In genomic region chr19:40441719-40442253, GRCh38 we compare ENCODE assay signal across 9 cellular contexts. TPM values are rescaled to one million over a fixed set of nuclear protein-coding genes. Genes with fewer than 3 reads are reported as not detected.
DNase-seq lines count a peak whose midpoint lies in the region; ATAC-seq, FAIRE-seq and TF ChIP-seq lines count a peak whose summit lies in the region.
"Had no signal": no experiment of that assay in that cellular context is flagged by ENCODE, and none has a peak within 500 bp of the region (broad histone marks: within the 10 kb centered on the region; RNA-seq: fewer than 3 reads in every experiment).

No MANE protein-coding gene starts in this region.

- peak overlapping the region; percentile 96 for H3K4me3 Mint-ChIP-seq in activated naive CD8-positive, alpha-beta T cell treated with anti-CD3 and anti-CD28 coated beads, Interleukin-2, amount 50 U/mL, for 24 hours

- H3K4me1 Mint-ChIP-seq in activated naive CD8-positive, alpha-beta T cell treated with anti-CD3 and anti-CD28 coated beads, Interleukin-2, amount 50 U/mL, for 24 hours = peaks cover 38% of the 10 kb centered on the region

- H3K4me1 ChIP-seq in A549 (peaks cover 23% of the 10 kb centered on the region), muscle layer of duodenum (ENCODE audit: control insufficient read depth in 1 of 2, insufficient read depth in 2 of 2, low read length in 2 of 2) (peaks cover 13 to 31% of the 10 kb centered on the region in 2 donors)

- CTCF ChIA-PET in A549 (lab: Yijun Ruan, JAX) = interaction anchor here (0.9 to 46.6 kb wide), 8 partner anchors 18 to 228 kb away, joined by 3 to 950 read pairs (median 4); partner anchors contain the start of genes BLVRB, PRX, SERTAD1 and SPTBN4

- peak overlapping the region; percentile 95 for H3K4me2 ChIP-seq in A549

- POLR2A ChIA-PET in A549 (lab: Yijun Ruan, JAX) = interaction anchor here (2.1 to 8.8 kb wide), 5 partner anchors 9 to 94 kb away, joined by 8 to 208 read pairs (median 62); partner anchors contain the start of genes BLVRB, C19orf47, PLD3 and SERTAD1

- no peaks in the 10 kb centered on the region for H3K27me3 ChIP-seq in H7 (ENCODE audit: control insufficient read depth, insufficient read depth, low read length)
- no peaks in the 10 kb centered on the region for H3K27me3 ChIP-seq in muscle layer of duodenum (ENCODE audit: low read depth, low read length)

- TF ChIP-seq CTCF in A549 (IDR thresholded peaks at IDR 0.05) = no peak

- no peak for TF ChIP-seq EP300 in A549 (IDR thresholded peaks at IDR 0.05)

- H3K4me3 ChIP-seq in A549 (no peak overlapping the region), H7 (ENCODE audit: insufficient read depth, low read depth, low read length) (no peak overlapping the region), muscle layer of duodenum (ENCODE audit: low read depth in 1 of 2, low read length in 2 of 2) (peak overlapping the region; percentile 81 to 95)

- no peaks in the 10 kb centered on the region for H3K9me3 Mint-ChIP-seq in activated naive CD8-positive, alpha-beta T cell treated with anti-CD3 and anti-CD28 coated beads, Interleukin-2, amount 50 U/mL, for 24 hours

- H3K27ac Mint-ChIP-seq in activated naive CD8-positive, alpha-beta T cell treated with anti-CD3 and anti-CD28 coated beads, Interleukin-2, amount 50 U/mL, for 24 hours = peak overlapping the region; percentile 92

- no peak for FAIRE-seq in A549 (lab: Jason Lieb, UNC)

- H3K36me3 Mint-ChIP-seq in activated naive CD8-positive, alpha-beta T cell treated with anti-CD3 and anti-CD28 coated beads, Interleukin-2, amount 50 U/mL, for 24 hours (ENCODE audit: low read depth) = peaks cover 9% of the 10 kb centered on the region

- H3K27me3 Mint-ChIP-seq in activated naive CD8-positive, alpha-beta T cell treated with anti-CD3 and anti-CD28 coated beads, Interleukin-2, amount 50 U/mL, for 24 hours = no peaks in the 10 kb centered on the region

- ATAC-seq in A549 = no peak
- no peak for ATAC-seq in activated naive CD8-positive, alpha-beta T cell treated with anti-CD3 and anti-CD28 coated beads, Interleukin-2, amount 50 U/mL, for 24 hours

- no peak for TF ChIP-seq POLR2A in A549 (IDR thresholded peaks at IDR 0.05; ENCODE audit: low read length)

- H3K36me3 ChIP-seq in H7 (replicated peaks; ENCODE audit: control insufficient read depth, insufficient read depth, low read length) (peaks cover 11% of the 10 kb centered on the region), muscle layer of duodenum (ENCODE audit: control insufficient read depth in 1 of 2, insufficient read depth in 2 of 2, low read length in 2 of 2) (peaks cover 24 to 31% of the 10 kb centered on the region in 2 donors)

- WGBS in A549 (ENCODE audit: missing lambda C conversion rate) = 89% methylated on average over 10 of the region's 11 CpGs

- H3K9me3 ChIP-seq in A549 (no peaks in the 10 kb centered on the region), muscle layer of duodenum (ENCODE audit: control insufficient read depth in 1 of 2, low read length in 2 of 2) (no peaks in the 10 kb centered on the region)

- no peak for TF ChIP-seq RAD21 in A549 (conservative IDR thresholded peaks at IDR 0.05 in 1 of 2, IDR thresholded peaks at IDR 0.05 in 1 of 2)

- H3K27ac ChIP-seq in A549 (no peak overlapping the region), muscle layer of duodenum (ENCODE audit: low read length) (peak overlapping the region; percentile 88)

- DNase-seq in A549 (ENCODE audit: low read depth in 1 of 2, low spot score in 1 of 2) (no peak), H7 (peak; percentile 16), activated gamma-delta T cell treated with Interleukin-2 at 50 U/mL for 16 hours (no peak), NOMO-1 treated with dmso at 0.1 percent for 144 hours (lab: John Stamatoyannopoulos, UW; ENCODE audit: unreplicated experiment) (no peak), ureter (ENCODE audit: low spot score) (no peak), anterior cingulate cortex (lab: John Stamatoyannopoulos, UW) (no peak)
- no peak for DNase-seq in activated naive CD8-positive, alpha-beta T cell treated with anti-CD3 and anti-CD28 coated beads, Interleukin-2, amount 50 U/mL, for 24 hours
- DNase-seq: NCI-H446 had no signal

TF ChIP-seq in A549, 52 proteins besides CTCF, POLR2A, EP300 and RAD21:
- TF ChIP-seq GATA3 (IDR thresholded peaks at IDR 0.05; ENCODE audit: borderline replicate concordance) = 0 out of 2 replicates have a peak, but pooled peaks have one; percentile 0
- no peak for TF ChIP-seq SREBF2 (IDR thresholded peaks at IDR 0.05)
- TF ChIP-seq TP53 (CRISPR knock-in tag; IDR thresholded peaks at IDR 0.05) = 0 out of 2 replicates have a peak, but pooled peaks have one; percentile 12

RNA-seq across cellular contexts. Expression of gene SERTAD3, which starts 2.3 kb away (rescaled TPM):
- polyA plus RNA-seq in A549 (2011; rRNA removed) (40.2 and 41.7 TPM in 2 replicates), A549 (2017; fragmentation: RNase III; extraction: RNeasy Plus Mini Kit Qiagen cat#74134 plus additional on column Dnase treatment) (35.5 to 41.2 TPM (median 39.7 TPM) in 3 replicates)
- polyA plus RNA-seq in A549 (2012; cell fraction: cytosol; rRNA removed) = 24.7 and 32.8 TPM in 2 replicates
- polyA plus RNA-seq in A549 (2012; cell fraction: nucleus; rRNA removed) = 26.5 and 34.1 TPM in 2 replicates
- 63.1 and 71.7 TPM in 2 replicates for polyA minus RNA-seq in A549 (2011; rRNA and poly(A)+ RNA removed)
- total RNA-seq in H7 (2014; rRNA removed; shearing (Covaris generic)) = 26.0 and 29.9 TPM in 2 replicates
- 34.3 TPM for total RNA-seq in ureter

RNA-seq across cellular contexts. Expression of gene SERTAD1, which starts 16.0 kb away (rescaled TPM):
- polyA plus RNA-seq in A549 (2011; rRNA removed) (10.0 and 10.7 TPM in 2 replicates), A549 (2017; fragmentation: RNase III; extraction: RNeasy Plus Mini Kit Qiagen cat#74134 plus additional on column Dnase treatment) (12.5 to 14.9 TPM (median 13.6 TPM) in 3 replicates)
- 30.9 and 31.2 TPM in 2 replicates for polyA plus RNA-seq in A549 (2012; cell fraction: cytosol; rRNA removed)
- polyA plus RNA-seq in A549 (2012; cell fraction: nucleus; rRNA removed) = 21.4 and 24.8 TPM in 2 replicates
- 4.6 and 4.7 TPM in 2 replicates for polyA minus RNA-seq in A549 (2011; rRNA and poly(A)+ RNA removed)
- total RNA-seq in H7 (2014; rRNA removed; shearing (Covaris generic)) = 3.7 and 4.4 TPM in 2 replicates
- total RNA-seq in ureter = 8.9 TPM

RNA-seq across cellular contexts. Expression of gene BLVRB, which starts 23.8 kb away (rescaled TPM):
- polyA plus RNA-seq in A549 (2011; rRNA removed) = 202 and 241 TPM in 2 replicates
- polyA plus RNA-seq in A549 (2012; cell fraction: cytosol; rRNA removed) = 713 and 819 TPM in 2 replicates
- 565 and 810 TPM in 2 replicates for polyA plus RNA-seq in A549 (2012; cell fraction: nucleus; rRNA removed)
- polyA plus RNA-seq in A549 (2017; fragmentation: RNase III; extraction: RNeasy Plus Mini Kit Qiagen cat#74134 plus additional on column Dnase treatment) = 280 to 298 TPM (median 296 TPM) in 3 replicates
- 192 and 225 TPM in 2 replicates for polyA minus RNA-seq in A549 (2011; rRNA and poly(A)+ RNA removed)
- 43.6 and 53.8 TPM in 2 replicates for total RNA-seq in H7 (2014; rRNA removed; shearing (Covaris generic))
- total RNA-seq in ureter = 62.6 TPM

RNA-seq across cellular contexts. Expression of gene SPTBN4, which starts 25.0 kb away (rescaled TPM):
- polyA plus RNA-seq in A549 (2011; rRNA removed) (1.4 and 2.2 TPM in 2 replicates), A549 (2017; fragmentation: RNase III; extraction: RNeasy Plus Mini Kit Qiagen cat#74134 plus additional on column Dnase treatment) (1.2 to 2.0 TPM (median 1.4 TPM) in 3 replicates)
- polyA plus RNA-seq in A549 (2012; cell fraction: cytosol; rRNA removed) = 2.0 TPM in 2 replicates
- 3.9 and 4.2 TPM in 2 replicates for polyA plus RNA-seq in A549 (2012; cell fraction: nucleus; rRNA removed)
- 1.1 and 1.2 TPM in 2 replicates for polyA minus RNA-seq in A549 (2011; rRNA and poly(A)+ RNA removed)
- 0.78 and 1.1 TPM in 2 replicates for total RNA-seq in H7 (2014; rRNA removed; shearing (Covaris generic))
- total RNA-seq in ureter = 2.6 TPM

RNA-seq across cellular contexts. Expression of gene PRX, which starts 28.6 kb away (rescaled TPM):
- polyA plus RNA-seq in A549 (2011; rRNA removed) = 1.5 and 1.6 TPM in 2 replicates
- polyA plus RNA-seq in A549 (2012; cell fraction: cytosol; rRNA removed) = 0.91 and 1.1 TPM in 2 replicates
- polyA plus RNA-seq in A549 (2012; cell fraction: nucleus; rRNA removed) = 1.7 and 1.8 TPM in 2 replicates
- polyA plus RNA-seq in A549 (2017; fragmentation: RNase III; extraction: RNeasy Plus Mini Kit Qiagen cat#74134 plus additional on column Dnase treatment) = 1.3 to 1.8 TPM (median 1.8 TPM) in 3 replicates
- polyA minus RNA-seq in A549 (2011; rRNA and poly(A)+ RNA removed) = 0.87 and 1.1 TPM in 2 replicates
- total RNA-seq in H7 (2014; rRNA removed; shearing (Covaris generic)) = 5.0 and 10.7 TPM in 2 replicates
- total RNA-seq in ureter = 3.2 TPM

Comparison
In these comparisons a context has a peak if more than half of its experiments do, and no peak if none do; other contexts are left out.
1. H3K4me3 ChIP-seq: peak in muscle layer of duodenum (2 of 2); none in A549 (single experiment) and H7 (single experiment).